1 cellular context compared by ENCODE assay signal in genomic region chr12:24078318-24078765, GRCh38.
TF ChIP-seq lines count a peak whose summit lies in the region.

No MANE protein-coding gene starts in this region.

TF ChIP-seq in HepG2, 621 proteins besides CTCF, POLR2A, EP300 and RAD21 (continued from another document and continues in another):
- TF ChIP-seq ZNF710 (CRISPR knock-in tag; IDR thresholded peaks at IDR 0.05; ENCODE audit: borderline replicate concordance), result peak; percentile 91
- no peak for TF ChIP-seq POLR2AphosphoS2 (IDR thresholded peaks at IDR 0.05; ENCODE audit: low read depth, low read length)
- peak; percentile 88 for TF ChIP-seq HNF4G (IDR thresholded peaks at IDR 0.05; ENCODE audit: borderline replicate concordance, low read depth, low read length)
- TF ChIP-seq HNF4G (CRISPR knock-in tag; IDR thresholded peaks at IDR 0.05; ENCODE audit: borderline replicate concordance, low read depth), result no peak
- 0 out of 2 replicates have a peak, but pooled peaks have one; percentile 21 for TF ChIP-seq ELF1 (CRISPR knock-in tag; IDR thresholded peaks at IDR 0.05)
- TF ChIP-seq TOE1 (CRISPR knock-in tag; IDR thresholded peaks at IDR 0.05), result peak; percentile 43; the same call in 1 of the 2 replicates
- no peak for TF ChIP-seq ATF6 (CRISPR knock-in tag; conservative IDR thresholded peaks at IDR 0.05)
- TF ChIP-seq ZBTB21 (CRISPR knock-in tag; IDR thresholded peaks at IDR 0.05), result peak; percentile 66; the same call in 1 of the 2 replicates
- TF ChIP-seq, protein P1, sequence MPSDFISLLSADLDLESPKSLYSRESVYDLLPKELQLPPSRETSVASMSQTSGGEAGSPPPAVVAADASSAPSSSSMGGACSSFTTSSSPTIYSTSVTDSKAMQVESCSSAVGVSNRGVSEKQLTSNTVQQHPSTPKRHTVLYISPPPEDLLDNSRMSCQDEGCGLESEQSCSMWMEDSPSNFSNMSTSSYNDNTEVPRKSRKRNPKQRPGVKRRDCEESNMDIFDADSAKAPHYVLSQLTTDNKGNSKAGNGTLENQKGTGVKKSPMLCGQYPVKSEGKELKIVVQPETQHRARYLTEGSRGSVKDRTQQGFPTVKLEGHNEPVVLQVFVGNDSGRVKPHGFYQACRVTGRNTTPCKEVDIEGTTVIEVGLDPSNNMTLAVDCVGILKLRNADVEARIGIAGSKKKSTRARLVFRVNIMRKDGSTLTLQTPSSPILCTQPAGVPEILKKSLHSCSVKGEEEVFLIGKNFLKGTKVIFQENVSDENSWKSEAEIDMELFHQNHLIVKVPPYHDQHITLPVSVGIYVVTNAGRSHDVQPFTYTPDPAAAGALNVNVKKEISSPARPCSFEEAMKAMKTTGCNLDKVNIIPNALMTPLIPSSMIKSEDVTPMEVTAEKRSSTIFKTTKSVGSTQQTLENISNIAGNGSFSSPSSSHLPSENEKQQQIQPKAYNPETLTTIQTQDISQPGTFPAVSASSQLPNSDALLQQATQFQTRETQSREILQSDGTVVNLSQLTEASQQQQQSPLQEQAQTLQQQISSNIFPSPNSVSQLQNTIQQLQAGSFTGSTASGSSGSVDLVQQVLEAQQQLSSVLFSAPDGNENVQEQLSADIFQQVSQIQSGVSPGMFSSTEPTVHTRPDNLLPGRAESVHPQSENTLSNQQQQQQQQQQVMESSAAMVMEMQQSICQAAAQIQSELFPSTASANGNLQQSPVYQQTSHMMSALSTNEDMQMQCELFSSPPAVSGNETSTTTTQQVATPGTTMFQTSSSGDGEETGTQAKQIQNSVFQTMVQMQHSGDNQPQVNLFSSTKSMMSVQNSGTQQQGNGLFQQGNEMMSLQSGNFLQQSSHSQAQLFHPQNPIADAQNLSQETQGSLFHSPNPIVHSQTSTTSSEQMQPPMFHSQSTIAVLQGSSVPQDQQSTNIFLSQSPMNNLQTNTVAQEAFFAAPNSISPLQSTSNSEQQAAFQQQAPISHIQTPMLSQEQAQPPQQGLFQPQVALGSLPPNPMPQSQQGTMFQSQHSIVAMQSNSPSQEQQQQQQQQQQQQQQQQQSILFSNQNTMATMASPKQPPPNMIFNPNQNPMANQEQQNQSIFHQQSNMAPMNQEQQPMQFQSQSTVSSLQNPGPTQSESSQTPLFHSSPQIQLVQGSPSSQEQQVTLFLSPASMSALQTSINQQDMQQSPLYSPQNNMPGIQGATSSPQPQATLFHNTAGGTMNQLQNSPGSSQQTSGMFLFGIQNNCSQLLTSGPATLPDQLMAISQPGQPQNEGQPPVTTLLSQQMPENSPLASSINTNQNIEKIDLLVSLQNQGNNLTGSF (CRISPR knock-in tag; IDR thresholded peaks at IDR 0.05), result no peak
- peak; percentile 76 for TF ChIP-seq ZNF614 (CRISPR knock-in tag; IDR thresholded peaks at IDR 0.05; ENCODE audit: borderline replicate concordance)
- TF ChIP-seq ZNF775 (CRISPR knock-in tag; IDR thresholded peaks at IDR 0.05; ENCODE audit: borderline replicate concordance), result no peak
- peak; percentile 68 for TF ChIP-seq ZNF770 (CRISPR knock-in tag; IDR thresholded peaks at IDR 0.05)
- peak; percentile 66 for TF ChIP-seq HDAC1 (CRISPR knock-in tag; IDR thresholded peaks at IDR 0.05)
- peak; percentile 83; the same call in 1 of the 2 replicates for TF ChIP-seq MEIS2 (CRISPR knock-in tag; IDR thresholded peaks at IDR 0.05)
- peak; percentile 92; the same call in 1 of the 2 replicates for TF ChIP-seq SALL1 (CRISPR knock-in tag; IDR thresholded peaks at IDR 0.05)
- 0 out of 2 replicates have a peak, but pooled peaks have one; percentile 41 for TF ChIP-seq TOPORS (CRISPR knock-in tag; IDR thresholded peaks at IDR 0.05)
- TF ChIP-seq HOXA9 (CRISPR knock-in tag; IDR thresholded peaks at IDR 0.05; ENCODE audit: borderline replicate concordance), result no peak
- peak; percentile 66; the same call in 1 of the 2 replicates for TF ChIP-seq ZSCAN5A (CRISPR knock-in tag; IDR thresholded peaks at IDR 0.05; ENCODE audit: borderline replicate concordance)
- no peak for TF ChIP-seq ZNF121 (CRISPR knock-in tag; IDR thresholded peaks at IDR 0.05)
- peak; percentile 34; the same call in 1 of the 2 replicates for TF ChIP-seq RARA (CRISPR knock-in tag; IDR thresholded peaks at IDR 0.05)
- no peak for TF ChIP-seq DZIP1 (CRISPR knock-in tag; IDR thresholded peaks at IDR 0.05)
- TF ChIP-seq, protein P2, sequence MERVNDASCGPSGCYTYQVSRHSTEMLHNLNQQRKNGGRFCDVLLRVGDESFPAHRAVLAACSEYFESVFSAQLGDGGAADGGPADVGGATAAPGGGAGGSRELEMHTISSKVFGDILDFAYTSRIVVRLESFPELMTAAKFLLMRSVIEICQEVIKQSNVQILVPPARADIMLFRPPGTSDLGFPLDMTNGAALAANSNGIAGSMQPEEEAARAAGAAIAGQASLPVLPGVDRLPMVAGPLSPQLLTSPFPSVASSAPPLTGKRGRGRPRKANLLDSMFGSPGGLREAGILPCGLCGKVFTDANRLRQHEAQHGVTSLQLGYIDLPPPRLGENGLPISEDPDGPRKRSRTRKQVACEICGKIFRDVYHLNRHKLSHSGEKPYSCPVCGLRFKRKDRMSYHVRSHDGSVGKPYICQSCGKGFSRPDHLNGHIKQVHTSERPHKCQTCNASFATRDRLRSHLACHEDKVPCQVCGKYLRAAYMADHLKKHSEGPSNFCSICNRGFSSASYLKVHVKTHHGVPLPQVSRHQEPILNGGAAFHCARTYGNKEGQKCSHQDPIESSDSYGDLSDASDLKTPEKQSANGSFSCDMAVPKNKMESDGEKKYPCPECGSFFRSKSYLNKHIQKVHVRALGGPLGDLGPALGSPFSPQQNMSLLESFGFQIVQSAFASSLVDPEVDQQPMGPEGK (CRISPR knock-in tag; IDR thresholded peaks at IDR 0.05), result peak; percentile 44; the same call in 1 of the 2 replicates
- no peak; the same call in 1 of the 2 replicates for TF ChIP-seq ATM (IDR thresholded peaks at IDR 0.05; ENCODE audit: borderline replicate concordance)
- TF ChIP-seq, protein P3, sequence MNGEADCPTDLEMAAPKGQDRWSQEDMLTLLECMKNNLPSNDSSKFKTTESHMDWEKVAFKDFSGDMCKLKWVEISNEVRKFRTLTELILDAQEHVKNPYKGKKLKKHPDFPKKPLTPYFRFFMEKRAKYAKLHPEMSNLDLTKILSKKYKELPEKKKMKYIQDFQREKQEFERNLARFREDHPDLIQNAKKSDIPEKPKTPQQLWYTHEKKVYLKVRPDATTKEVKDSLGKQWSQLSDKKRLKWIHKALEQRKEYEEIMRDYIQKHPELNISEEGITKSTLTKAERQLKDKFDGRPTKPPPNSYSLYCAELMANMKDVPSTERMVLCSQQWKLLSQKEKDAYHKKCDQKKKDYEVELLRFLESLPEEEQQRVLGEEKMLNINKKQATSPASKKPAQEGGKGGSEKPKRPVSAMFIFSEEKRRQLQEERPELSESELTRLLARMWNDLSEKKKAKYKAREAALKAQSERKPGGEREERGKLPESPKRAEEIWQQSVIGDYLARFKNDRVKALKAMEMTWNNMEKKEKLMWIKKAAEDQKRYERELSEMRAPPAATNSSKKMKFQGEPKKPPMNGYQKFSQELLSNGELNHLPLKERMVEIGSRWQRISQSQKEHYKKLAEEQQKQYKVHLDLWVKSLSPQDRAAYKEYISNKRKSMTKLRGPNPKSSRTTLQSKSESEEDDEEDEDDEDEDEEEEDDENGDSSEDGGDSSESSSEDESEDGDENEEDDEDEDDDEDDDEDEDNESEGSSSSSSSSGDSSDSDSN (CRISPR knock-in tag; IDR thresholded peaks at IDR 0.05), result no peak
- TF ChIP-seq IKZF4 (CRISPR knock-in tag; IDR thresholded peaks at IDR 0.05; ENCODE audit: borderline replicate concordance, low read depth, not compliant biosample characterization), result no peak
- peak; percentile 89; the same call in 1 of the 2 replicates for TF ChIP-seq ZKSCAN8 (CRISPR knock-in tag; IDR thresholded peaks at IDR 0.05; ENCODE audit: borderline replicate concordance)
- TF ChIP-seq CREB1 (IDR thresholded peaks at IDR 0.05), result peak; percentile 66
- peak; percentile 82 for TF ChIP-seq CREB1 (CRISPR knock-in tag; IDR thresholded peaks at IDR 0.05)
- TF ChIP-seq ZNF329 (CRISPR knock-in tag; IDR thresholded peaks at IDR 0.05; ENCODE audit: low read depth), result no peak
- peak in 1 of 2 experiments; percentile 17; a peak in 1 of 4 replicates for TF ChIP-seq ATF4 (CRISPR knock-in tag; IDR thresholded peaks at IDR 0.05)
- no peak for TF ChIP-seq ZNF557 (CRISPR knock-in tag; IDR thresholded peaks at IDR 0.05)
- no peak for TF ChIP-seq HNRNPK (IDR thresholded peaks at IDR 0.05; ENCODE audit: low read depth, low read length, poor library complexity, severe bottlenecking)
- peak; percentile 96 for TF ChIP-seq ZMYM4 (CRISPR knock-in tag; IDR thresholded peaks at IDR 0.05)
